In genomic region chr5:34790087-34790486, GRCh38 we compare ENCODE assay signal across 29 cellular contexts. TPM values are rescaled to one million over a fixed set of nuclear protein-coding genes. Genes with fewer than 3 reads are reported as not detected.
DNase-seq lines count a peak whose midpoint lies in the region; ATAC-seq and TF ChIP-seq lines count a peak whose summit lies in the region.
"Had no signal": no experiment of that assay in that cellular context is flagged by ENCODE, and none has a peak within 500 bp of the region (broad histone marks: within the 10 kb centered on the region; RNA-seq: fewer than 3 reads in every experiment).

No MANE protein-coding gene starts in this region.

- peaks cover 0 to 21% (median 16%) of the 10 kb centered on the region in 8 donors for H3K9me3 ChIP-seq in spleen
- H3K9me3 ChIP-seq: sigmoid colon, tibial artery had no signal

- H3K4me1 ChIP-seq in spleen, result peaks cover 0 to 26% (median 0%) of the 10 kb centered on the region in 6 donors

- H3K4me3 ChIP-seq in astrocyte of the spinal cord (ENCODE audit: low read depth, low read length) (no peak overlapping the region), fibroblast of the aortic adventitia (ENCODE audit: low read depth, low read length) (no peak overlapping the region), spleen (no peak overlapping the region)
- H3K4me3 ChIP-seq: gastroesophageal sphincter, sigmoid colon, tibial artery had no signal

- no peak for TF ChIP-seq POLR2A in spleen (IDR thresholded peaks at IDR 0.05)

- no peaks in the 10 kb centered on the region for H3K36me3 ChIP-seq in spleen
- H3K36me3 ChIP-seq: gastroesophageal sphincter, sigmoid colon, tibial artery had no signal

- no peak for ATAC-seq in stimulated activated naive B cell treated with anti-CD40 and anti-IgM and Interleukin-4, amounts not matched to agents 10 μg/mL and 1 μg/mL and 100 μg/mL, for 72 hours (replicated peaks)
- ATAC-seq: activated CD4-positive, CD25-positive, alpha-beta regulatory T cell treated with anti-CD3 and anti-CD28 coated beads, Interleukin-2, amount 50 U/mL, for 24 hours; gastroesophageal sphincter had no signal

- peaks cover 51% of the 10 kb centered on the region for H3K36me3 Mint-ChIP-seq in HFFc6 (ENCODE audit: low read depth)
- peaks cover 0 to 5% of the 10 kb centered on the region in 2 donors for H3K36me3 Mint-ChIP-seq in stimulated activated naive B cell treated with anti-CD40 and anti-IgM and Interleukin-4, amounts not matched to agents 10 μg/mL and 1 μg/mL and 100 μg/mL, for 72 hours
- H3K36me3 Mint-ChIP-seq: immature natural killer cell had no signal

- no peaks in the 10 kb centered on the region for H3K27me3 ChIP-seq in spleen (replicated peaks in 1 of 7)
- H3K27me3 ChIP-seq: gastroesophageal sphincter, sigmoid colon, tibial artery had no signal

- peaks cover 5% of the 10 kb centered on the region; the same call in 1 of the 2 replicates for H3K9me3 Mint-ChIP-seq in HFFc6
- peaks cover 7 to 9% of the 10 kb centered on the region in 2 donors for H3K9me3 Mint-ChIP-seq in stimulated activated naive B cell treated with anti-CD40 and anti-IgM and Interleukin-4, amounts not matched to agents 10 μg/mL and 1 μg/mL and 100 μg/mL, for 72 hours
- H3K9me3 Mint-ChIP-seq: activated naive CD4-positive, alpha-beta T cell treated with anti-CD3 and anti-CD28 coated beads for 36 hours; central memory CD8-positive, alpha-beta T cell; stimulated activated naive CD8-positive, alpha-beta T cell treated with anti-CD3 and anti-CD28 coated beads, Interleukin-15, Interleukin-2, amounts not matched to agents 100 ng/mL and 50 ng/mL, for 24 hours had no signal

- DNase-seq in HFFc6, result no peak
- peak; percentile 19 for DNase-seq in astrocyte of the spinal cord (ENCODE audit: low read depth, low spot score)
- peak; percentile 11 for DNase-seq in fibroblast of the aortic adventitia (ENCODE audit: low read depth)
- DNase-seq in spleen, result no peak
- no peak for DNase-seq in kidney tubule cell (ENCODE audit: low spot score)
- DNase-seq in cerebellar cortex (ENCODE audit: low spot score), result no peak
- no peak for DNase-seq in stimulated activated naive B cell treated with anti-CD40 and anti-IgM and Interleukin-4, amounts not matched to agents 10 μg/mL and 1 μg/mL and 100 μg/mL, for 72 hours
- DNase-seq: activated CD4-positive, alpha-beta T cell treated with anti-CD3 and anti-CD28 coated beads, Interleukin-2, amount 50 U/mL, for 48 hours; activated naive CD4-positive, alpha-beta T cell treated with anti-CD3 and anti-CD28 coated beads for 36 hours; amygdala; C1 segment of cervical spinal cord; COR-L47; erythroblast; hypothalamus; immature natural killer cell; mesendoderm; NCI-H1694 treated with DMSO at 0.1 percent for 48 hours; NCI-H526; sigmoid colon; tibial artery had no signal

- TF ChIP-seq CTCF in HFFc6 (IDR thresholded peaks at IDR 0.05) (no peak), astrocyte of the spinal cord (IDR thresholded peaks at IDR 0.05; ENCODE audit: low read depth, low read length) (no peak), fibroblast of the aortic adventitia (IDR thresholded peaks at IDR 0.05; ENCODE audit: insufficient read depth, low read length) (no peak), spleen (IDR thresholded peaks at IDR 0.05 in 8 of 11, conservative IDR thresholded peaks at IDR 0.05 in 3 of 11) (no peak)

- peak overlapping the region in 7 of 8 donors; percentile 58 to 76 (median 65) for H3K27ac ChIP-seq in spleen

- H3K27ac Mint-ChIP-seq in HFFc6, result peak overlapping the region; percentile 72
- no peak overlapping the region for H3K27ac Mint-ChIP-seq in stimulated activated naive B cell treated with anti-CD40 and anti-IgM and Interleukin-4, amounts not matched to agents 10 μg/mL and 1 μg/mL and 100 μg/mL, for 72 hours
- H3K27ac Mint-ChIP-seq: activated naive CD4-positive, alpha-beta T cell treated with anti-CD3 and anti-CD28 coated beads for 36 hours; activated T-helper 1 cell treated with anti-CD3 and anti-CD28 coated beads, Interleukin-12 subunit alpha, Interleukin-12 subunit beta, Interleukin-2, Interleukin-4 antibody, amounts not matched to agents 30 ng/mL and 10 ng/mL and 1 ng/mL, durations not matched to agents 14 hours and 24 hours and 36 hours; immature natural killer cell; progenitor cell of endocrine pancreas; stimulated activated naive CD8-positive, alpha-beta T cell treated with anti-CD3 and anti-CD28 coated beads, Interleukin-15, Interleukin-2, amounts not matched to agents 100 ng/mL and 50 ng/mL, for 24 hours; T-helper 1 cell treated with Interleukin-12 subunit alpha and Interleukin-12 subunit beta and Interleukin-4 antibody, amounts not matched to agents 30 μg/mL and 1 μg/mL, for 36 hours had no signal

- in situ Hi-C loops in astrocyte of the spinal cord (cut with HindIII; ENCODE audit: low sequenced_read_pairs), result no loop called here

- H3K27me3 Mint-ChIP-seq in HFFc6 (ENCODE audit: insufficient read depth), result peaks cover 2% of the 10 kb centered on the region; the same call in 1 of the 2 replicates
- H3K27me3 Mint-ChIP-seq in stimulated activated naive B cell treated with anti-CD40 and anti-IgM and Interleukin-4, amounts not matched to agents 10 μg/mL and 1 μg/mL and 100 μg/mL, for 72 hours, result peaks cover 8 to 12% of the 10 kb centered on the region in 2 donors
- H3K27me3 Mint-ChIP-seq: progenitor cell of endocrine pancreas had no signal

- intact Hi-C loops in spleen (cut with DNase I; ENCODE audit: low total_unique reads), result no loop called here

- no peak overlapping the region for H3K4me3 Mint-ChIP-seq in HFFc6
- no peak overlapping the region for H3K4me3 Mint-ChIP-seq in stimulated activated naive B cell treated with anti-CD40 and anti-IgM and Interleukin-4, amounts not matched to agents 10 μg/mL and 1 μg/mL and 100 μg/mL, for 72 hours
- H3K4me3 Mint-ChIP-seq: activated naive CD4-positive, alpha-beta T cell treated with anti-CD3 and anti-CD28 coated beads for 36 hours; activated T-helper 1 cell treated with anti-CD3 and anti-CD28 coated beads, Interleukin-12 subunit alpha, Interleukin-12 subunit beta, Interleukin-2, Interleukin-4 antibody, amounts not matched to agents 30 ng/mL and 10 ng/mL and 1 ng/mL, durations not matched to agents 14 hours and 24 hours and 36 hours; central memory CD8-positive, alpha-beta T cell; immature natural killer cell; stimulated activated naive CD8-positive, alpha-beta T cell treated with anti-CD3 and anti-CD28 coated beads, Interleukin-15, Interleukin-2, amounts not matched to agents 100 ng/mL and 50 ng/mL, for 24 hours; T-helper 1 cell treated with Interleukin-12 subunit alpha and Interleukin-12 subunit beta and Interleukin-4 antibody, amounts not matched to agents 30 μg/mL and 1 μg/mL, for 36 hours had no signal

- peaks cover 56% of the 10 kb centered on the region for H3K4me1 Mint-ChIP-seq in HFFc6 (ENCODE audit: low read depth)
- no peaks in the 10 kb centered on the region for H3K4me1 Mint-ChIP-seq in stimulated activated naive B cell treated with anti-CD40 and anti-IgM and Interleukin-4, amounts not matched to agents 10 μg/mL and 1 μg/mL and 100 μg/mL, for 72 hours
- H3K4me1 Mint-ChIP-seq: central memory CD8-positive, alpha-beta T cell; immature natural killer cell had no signal

- WGBS in spleen, 5 donors, result 21 to 60% (median 49%) methylated on average over 1 of the region's 1 CpG

RNA-seq across cellular contexts. Expression of gene TTC23L, which starts 48.9 kb away (rescaled TPM):
- not detected for total RNA-seq in HFFc6 (2021; fragmentation: NEBNext Ultra II Directional; extraction: Animal tissue kit (Norgen Biotek cat#: 25700))
- total RNA-seq in fibroblast of the aortic adventitia (ENCODE audit: low replicate concordance), result 0.36 TPM in 1 of 2 replicates, not detected in the other
- under 1 TPM in 3 of 7 donors, not detected in 4; 0.11 to 0.42 (median 0.24) TPM for total RNA-seq in spleen
- polyA plus RNA-seq in spleen, result under 1 TPM; 0.07 to 0.29 (median 0.23) TPM
- total RNA-seq: activated T-helper 1 cell treated with anti-CD3 and anti-CD28 coated beads, Interleukin-12 subunit alpha, Interleukin-12 subunit beta, Interleukin-2, Interleukin-4 antibody, amounts not matched to agents 30 ng/mL and 10 ng/mL and 1 ng/mL, durations not matched to agents 14 hours and 24 hours and 36 hours; LHCN-M2; myocyte had no signal
- polyA plus RNA-seq: immature natural killer cell had no signal

Comparison
In these comparisons a context has a peak if more than half of its experiments do, and no peak if none do; other contexts are left out.
1. DNase-seq: peak in astrocyte of the spinal cord (single experiment) and fibroblast of the aortic adventitia (single experiment); none in HFFc6 (single experiment), spleen (single experiment), kidney tubule cell (single experiment), cerebellar cortex (single experiment) and stimulated activated naive B cell treated with anti-CD40 and anti-IgM and Interleukin-4, amounts not matched to agents 10 μg/mL and 1 μg/mL and 100 μg/mL, for 72 hours (single experiment).